In genomic region chr20:25508083-25508770, GRCh38 we compare ENCODE assay signal across 10 cellular contexts.
DNase-seq lines count a peak whose midpoint lies in the region; ATAC-seq and TF ChIP-seq lines count a peak whose summit lies in the region.
"Had no signal": no experiment of that assay in that cellular context is flagged by ENCODE, and none has a peak within 500 bp of the region (broad histone marks: within the 10 kb centered on the region; RNA-seq: fewer than 3 reads in every experiment).

No MANE protein-coding gene starts in this region.

- POLR2A ChIA-PET in SK-N-SH (lab: Yijun Ruan, JAX), result no interaction called here

- H3K4me2 ChIP-seq in SK-N-SH (no peak overlapping the region; the same call in 1 of the 2 replicates), smooth muscle cell (peak overlapping the region; percentile 69)

- ATAC-seq in HG03565 (IDR thresholded peaks at IDR 0.05; ENCODE audit: unreplicated experiment) (no peak), HG02840 (IDR thresholded peaks at IDR 0.05; ENCODE audit: low FRiP score, unreplicated experiment) (no peak)
- ATAC-seq: effector memory CD8-positive, alpha-beta T cell had no signal

- WGBS in SK-N-SH (ENCODE audit: low lambda C conversion rate), result 52% methylated on average over 6 of the region's 10 CpGs
- WGBS in smooth muscle cell (ENCODE audit: low lambda C conversion rate), result 65% methylated on average over 10 of the region's 10 CpGs
- WGBS in tibial nerve, 2 donors, result 50 to 64% methylated on average over 10 of the region's 10 CpGs

- H4K20me1 ChIP-seq in SK-N-SH (ENCODE audit: insufficient read depth) (no peaks in the 10 kb centered on the region), smooth muscle cell (ENCODE audit: low read depth) (no peaks in the 10 kb centered on the region)

- H3K9ac ChIP-seq in SK-N-SH, result no peak overlapping the region
- H3K9ac ChIP-seq in smooth muscle cell (ENCODE audit: low read depth), result no peak overlapping the region

- no peaks in the 10 kb centered on the region for H3K9me2 ChIP-seq in SK-N-SH

- H3K27ac ChIP-seq in SK-N-SH (ENCODE audit: low read depth in 2 of 2, low read length in 1 of 2) (peak overlapping the region in 1 of 2 experiments; percentile 53; a peak in 2 of 4 replicates), smooth muscle cell (ENCODE audit: low read depth) (peak overlapping the region; percentile 73), tibial nerve (no peak overlapping the region)
- H3K27ac ChIP-seq: neutrophil had no signal

- H3K27me3 ChIP-seq in SK-N-SH (ENCODE audit: insufficient read depth), result no peaks in the 10 kb centered on the region
- no peaks in the 10 kb centered on the region for H3K27me3 ChIP-seq in smooth muscle cell (ENCODE audit: low read depth)
- H3K27me3 ChIP-seq in tibial nerve, result no peaks in the 10 kb centered on the region
- H3K27me3 ChIP-seq: neutrophil had no signal

- TF ChIP-seq POLR2A in tibial nerve (IDR thresholded peaks at IDR 0.05), result no peak

- no peak for TF ChIP-seq RAD21 in SK-N-SH (IDR thresholded peaks at IDR 0.05; ENCODE audit: low read length)

- H3K9me3 ChIP-seq in SK-N-SH, result no peaks in the 10 kb centered on the region
- H3K9me3 ChIP-seq in smooth muscle cell (replicated peaks; ENCODE audit: low read depth), result no peaks in the 10 kb centered on the region
- H3K9me3 ChIP-seq in tibial nerve, result no peaks in the 10 kb centered on the region

- H3K4me1 ChIP-seq in SK-N-SH (ENCODE audit: control insufficient read depth in 1 of 2, insufficient read depth in 2 of 2, low read depth in 1 of 2, low read length in 1 of 2) (peaks cover 0 to 11% of the 10 kb centered on the region in 2 experiments; a peak in 1 of 4 replicates), smooth muscle cell (ENCODE audit: low read depth) (no peaks in the 10 kb centered on the region), tibial nerve (no peaks in the 10 kb centered on the region)

- CTCF ChIA-PET in SK-N-SH (lab: Yijun Ruan, JAX), result interaction anchor here (0.6 kb wide), 1 partner anchor 17 kb away, joined by 3 read pairs; no protein-coding TSS in a partner anchor

- TF ChIP-seq EP300 in SK-N-SH (IDR thresholded peaks at IDR 0.05; ENCODE audit: borderline replicate concordance in 1 of 2, low read depth in 1 of 2, low read length in 1 of 2) (no peak), tibial nerve (IDR thresholded peaks at IDR 0.05) (no peak)

- TF ChIP-seq CTCF in SK-N-SH (IDR thresholded peaks at IDR 0.05) (no peak), smooth muscle cell (IDR thresholded peaks at IDR 0.05; ENCODE audit: borderline replicate concordance, insufficient read depth, poor library complexity, severe bottlenecking) (no peak), tibial nerve (IDR thresholded peaks at IDR 0.05) (no peak)

- H3K36me3 ChIP-seq in SK-N-SH (replicated peaks in 1 of 2; ENCODE audit: control insufficient read depth in 1 of 2, insufficient read depth in 2 of 2, low read length in 1 of 2) (peaks cover 31 to 70% of the 10 kb centered on the region in 2 experiments), smooth muscle cell (ENCODE audit: low read depth) (no peaks in the 10 kb centered on the region), tibial nerve (peaks cover 0 to 76% (median 0%) of the 10 kb centered on the region in 3 donors)
- H3K36me3 ChIP-seq: neutrophil had no signal

- H3F3A ChIP-seq in SK-N-SH (replicated peaks; ENCODE audit: insufficient read depth) (no peaks in the 10 kb centered on the region), smooth muscle cell (ENCODE audit: low read depth) (no peaks in the 10 kb centered on the region)

- DNase-seq in HCEC 1CT (peak; percentile 48), SK-N-SH (no peak), glomerular endothelial cell (ENCODE audit: extremely low read depth, low read depth, low spot score) (peak; percentile 27), smooth muscle cell (lab: John Stamatoyannopoulos, UW; ENCODE audit: unreplicated experiment) (peak; percentile 8), tibial nerve (ENCODE audit: low spot score in 2 of 2) (no peak)
- DNase-seq: effector memory CD8-positive, alpha-beta T cell; NCI-H2171 had no signal

- no peak overlapping the region for H2AFZ ChIP-seq in SK-N-SH (ENCODE audit: low read depth)
- H2AFZ ChIP-seq in smooth muscle cell (ENCODE audit: low read depth), result no peak overlapping the region

- H3K4me3 ChIP-seq in SK-N-SH (ENCODE audit: low read depth in 2 of 2, low read length in 1 of 2), result no peak overlapping the region
- no peak overlapping the region for H3K4me3 ChIP-seq in smooth muscle cell
- no peak overlapping the region for H3K4me3 ChIP-seq in tibial nerve

- H3K79me2 ChIP-seq in SK-N-SH (ENCODE audit: insufficient read depth) (no peaks in the 10 kb centered on the region), smooth muscle cell (ENCODE audit: low read depth) (no peaks in the 10 kb centered on the region)

TF ChIP-seq in SK-N-SH, 30 proteins besides CTCF, POLR2A, EP300 and RAD21:
- TF ChIP-seq ZBTB33 (IDR thresholded peaks at IDR 0.05; ENCODE audit: borderline replicate concordance, low read depth) (no peak), NFIC (IDR thresholded peaks at IDR 0.05; ENCODE audit: borderline replicate concordance) (peak; percentile 82), MXI1 (IDR thresholded peaks at IDR 0.05; ENCODE audit: low read depth, low read length) (no peak), FOSL2 (IDR thresholded peaks at IDR 0.05; ENCODE audit: borderline replicate concordance, low read depth) (peak; percentile 39; the same call in 1 of the 2 replicates), USF2 (IDR thresholded peaks at IDR 0.05; ENCODE audit: borderline replicate concordance, low read depth, low read length) (no peak), FOXJ3 (CRISPR knock-in tag; IDR thresholded peaks at IDR 0.05) (no peak)
TF ChIP-seq in SK-N-SH: peak in this region for 2.

Comparison
In these comparisons a context has a peak if more than half of its experiments do, and no peak if none do; other contexts are left out.
1. DNase-seq: peak in HCEC 1CT (single experiment), glomerular endothelial cell (single experiment) and smooth muscle cell (single experiment); none in SK-N-SH (single experiment) and tibial nerve (0 of 2).